In genomic region chr22:37229805-37230672, GRCh38 we compare ENCODE assay signal across 8 cellular contexts. TPM values are rescaled to one million over a fixed set of nuclear protein-coding genes. Genes with fewer than 3 reads are reported as not detected.
DNase-seq lines count a peak whose midpoint lies in the region; ATAC-seq and TF ChIP-seq lines count a peak whose summit lies in the region.

No MANE protein-coding gene starts in this region.

- WGBS in lower leg skin, 2 donors: 23 to 26% methylated on average over 5 to 6 of the region's 8 CpGs

- TF ChIP-seq CTCF in lower leg skin (IDR thresholded peaks at IDR 0.05): no peak

- peak; percentile 61 for ATAC-seq in HG02885 (IDR thresholded peaks at IDR 0.05; ENCODE audit: poor library complexity, unreplicated experiment)
- ATAC-seq in SK-N-SH treated with all-trans-retinoic acid at 6 μM for 48 hours: peak; percentile 10

- intact Hi-C loops in lower leg skin (cut with DNase I; ENCODE audit: low total_unique reads): no loop called here

- no peak overlapping the region for H3K4me3 ChIP-seq in lower leg skin (ENCODE audit: low read depth, poor library complexity, severe bottlenecking)

- TF ChIP-seq POLR2A in lower leg skin (IDR thresholded peaks at IDR 0.05): no peak

- DNase-seq in ELR (ENCODE audit: low read depth) (peak; percentile 91), lower leg skin (ENCODE audit: low spot score in 2 of 2) (peak; percentile 31 to 91), NCI-H748 (lab: John Stamatoyannopoulos, UW; ENCODE audit: unreplicated experiment) (no peak), NCI-H446 treated with DMSO at 0.1 percent for 48 hours (lab: John Stamatoyannopoulos, UW) (no peak)
- peak; percentile 66 to 87 (median 76) for DNase-seq in activated naive CD4-positive, alpha-beta T cell (lab: John Stamatoyannopoulos, UW)
- peak; percentile 82 to 88 (median 85) for DNase-seq in stimulated activated naive CD4-positive, alpha-beta T cell (lab: John Stamatoyannopoulos, UW)

TF ChIP-seq in SK-N-SH treated with all-trans-retinoic acid at 6 μM for 48 hours, 23 proteins besides CTCF, POLR2A, EP300 and RAD21:
- TF ChIP-seq TSHZ2 (CRISPR knock-in tag; IDR thresholded peaks at IDR 0.05) (no peak), ESRRG (CRISPR knock-in tag; IDR thresholded peaks at IDR 0.05) (no peak), SNAI2 (CRISPR knock-in tag; IDR thresholded peaks at IDR 0.05) (no peak), ZFP3 (CRISPR knock-in tag; IDR thresholded peaks at IDR 0.05) (no peak), ISL1 (CRISPR knock-in tag; IDR thresholded peaks at IDR 0.05) (no peak), RARB (CRISPR knock-in tag; IDR thresholded peaks at IDR 0.05) (no peak), ZNF8 (CRISPR knock-in tag; IDR thresholded peaks at IDR 0.05) (no peak), ZNF70 (CRISPR knock-in tag; IDR thresholded peaks at IDR 0.05) (no peak), CSDC2 (CRISPR knock-in tag; IDR thresholded peaks at IDR 0.05) (no peak)
- TF ChIP-seq, protein P1, sequence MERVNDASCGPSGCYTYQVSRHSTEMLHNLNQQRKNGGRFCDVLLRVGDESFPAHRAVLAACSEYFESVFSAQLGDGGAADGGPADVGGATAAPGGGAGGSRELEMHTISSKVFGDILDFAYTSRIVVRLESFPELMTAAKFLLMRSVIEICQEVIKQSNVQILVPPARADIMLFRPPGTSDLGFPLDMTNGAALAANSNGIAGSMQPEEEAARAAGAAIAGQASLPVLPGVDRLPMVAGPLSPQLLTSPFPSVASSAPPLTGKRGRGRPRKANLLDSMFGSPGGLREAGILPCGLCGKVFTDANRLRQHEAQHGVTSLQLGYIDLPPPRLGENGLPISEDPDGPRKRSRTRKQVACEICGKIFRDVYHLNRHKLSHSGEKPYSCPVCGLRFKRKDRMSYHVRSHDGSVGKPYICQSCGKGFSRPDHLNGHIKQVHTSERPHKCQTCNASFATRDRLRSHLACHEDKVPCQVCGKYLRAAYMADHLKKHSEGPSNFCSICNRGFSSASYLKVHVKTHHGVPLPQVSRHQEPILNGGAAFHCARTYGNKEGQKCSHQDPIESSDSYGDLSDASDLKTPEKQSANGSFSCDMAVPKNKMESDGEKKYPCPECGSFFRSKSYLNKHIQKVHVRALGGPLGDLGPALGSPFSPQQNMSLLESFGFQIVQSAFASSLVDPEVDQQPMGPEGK (CRISPR knock-in tag; IDR thresholded peaks at IDR 0.05; ENCODE audit: borderline replicate concordance): no peak
- TF ChIP-seq, protein P2, sequence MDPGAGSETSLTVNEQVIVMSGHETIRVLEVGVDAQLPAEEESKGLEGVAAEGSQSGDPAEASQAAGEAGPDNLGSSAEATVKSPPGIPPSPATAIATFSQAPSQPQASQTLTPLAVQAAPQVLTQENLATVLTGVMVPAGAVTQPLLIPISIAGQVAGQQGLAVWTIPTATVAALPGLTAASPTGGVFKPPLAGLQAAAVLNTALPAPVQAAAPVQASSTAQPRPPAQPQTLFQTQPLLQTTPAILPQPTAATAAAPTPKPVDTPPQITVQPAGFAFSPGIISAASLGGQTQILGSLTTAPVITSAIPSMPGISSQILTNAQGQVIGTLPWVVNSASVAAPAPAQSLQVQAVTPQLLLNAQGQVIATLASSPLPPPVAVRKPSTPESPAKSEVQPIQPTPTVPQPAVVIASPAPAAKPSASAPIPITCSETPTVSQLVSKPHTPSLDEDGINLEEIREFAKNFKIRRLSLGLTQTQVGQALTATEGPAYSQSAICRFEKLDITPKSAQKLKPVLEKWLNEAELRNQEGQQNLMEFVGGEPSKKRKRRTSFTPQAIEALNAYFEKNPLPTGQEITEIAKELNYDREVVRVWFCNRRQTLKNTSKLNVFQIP (CRISPR knock-in tag; IDR thresholded peaks at IDR 0.05; ENCODE audit: borderline replicate concordance, low read depth): no peak

RNA-seq across cellular contexts. Expression of gene RAC2, which starts 14.0 kb away (rescaled TPM):
- total RNA-seq in lower leg skin: 1 to 10 TPM; 2.6 to 8.6 (median 6.7) TPM

RNA-seq across cellular contexts. Expression of gene SSTR3, which starts 17.8 kb away (rescaled TPM):
- total RNA-seq in lower leg skin: not detected

RNA-seq across cellular contexts. Expression of gene C1QTNF6, which starts 42.0 kb away (rescaled TPM):
- 1 to 10 TPM in 3 of 4 donors, under 1 TPM in 1; 0.81 to 8.9 (median 2.1) TPM for total RNA-seq in lower leg skin

RNA-seq across cellular contexts. Expression of gene CYTH4, which starts 52.3 kb away (rescaled TPM):
- 10 to 100 TPM in 1 of 4 donors, 1 to 10 TPM in 3; 1.4 to 13.1 (median 3.0) TPM for total RNA-seq in lower leg skin

Comparison
In these comparisons a context has a peak if more than half of its experiments do, and no peak if none do; other contexts are left out.
1. DNase-seq: peak in ELR (single experiment), activated naive CD4-positive, alpha-beta T cell (4 of 4), lower leg skin (2 of 2) and stimulated activated naive CD4-positive, alpha-beta T cell (6 of 6); none in NCI-H748 (single experiment) and NCI-H446 treated with DMSO at 0.1 percent for 48 hours (single experiment).